8 cellular contexts compared by ENCODE assay signal in the genomic region with DNA sequence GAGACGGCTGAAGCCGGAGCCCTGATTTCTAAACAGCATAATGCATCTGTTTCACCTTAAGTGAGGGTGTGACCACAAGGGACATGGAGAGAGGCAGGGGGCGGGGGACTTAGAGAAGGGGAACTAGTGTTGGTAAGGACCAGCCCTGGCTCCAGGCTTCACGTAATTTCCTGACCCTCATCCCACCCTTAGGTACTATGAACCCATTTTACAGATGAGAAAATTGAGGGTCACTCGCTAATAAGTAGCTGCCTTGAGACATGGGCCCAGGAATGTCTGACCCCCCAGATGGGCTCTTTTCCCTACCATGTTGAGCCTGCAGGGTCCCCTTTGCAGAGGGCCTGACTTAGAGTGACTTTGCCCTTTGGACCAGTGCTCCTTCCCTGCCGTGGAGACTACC. TPM values are rescaled to one million over a fixed set of nuclear protein-coding genes. Genes with fewer than 3 reads are reported as not detected.
"Had no signal": no experiment of that assay in that cellular context is flagged by ENCODE, and none has a peak within 500 bp of the region (broad histone marks: within the 10 kb centered on the region; RNA-seq: fewer than 3 reads in every experiment).

No MANE protein-coding gene starts in this region.

- H3K9me3 Mint-ChIP-seq: IgD-negative memory B cell had no signal

- H3K4me3 Mint-ChIP-seq: H9, IgD-negative memory B cell had no signal

- H3K4me1 Mint-ChIP-seq: IgD-negative memory B cell had no signal

- H3K36me3 Mint-ChIP-seq: IgD-negative memory B cell had no signal

- DNase-seq: GOT3, H9, HCEC 1CT, KG1 had no signal

- FAIRE-seq: H54, HTR-8/SVneo had no signal

- H3K27ac Mint-ChIP-seq: H9, IgD-negative memory B cell had no signal

RNA-seq across cellular contexts. Expression of a gene that starts 4.7 kb away (rescaled TPM):
- total RNA-seq: HT-29 had no signal
- polyA plus RNA-seq: IgD-negative memory B cell had no signal
